ENCODE assay signal across 1 cellular context in the genomic region with DNA sequence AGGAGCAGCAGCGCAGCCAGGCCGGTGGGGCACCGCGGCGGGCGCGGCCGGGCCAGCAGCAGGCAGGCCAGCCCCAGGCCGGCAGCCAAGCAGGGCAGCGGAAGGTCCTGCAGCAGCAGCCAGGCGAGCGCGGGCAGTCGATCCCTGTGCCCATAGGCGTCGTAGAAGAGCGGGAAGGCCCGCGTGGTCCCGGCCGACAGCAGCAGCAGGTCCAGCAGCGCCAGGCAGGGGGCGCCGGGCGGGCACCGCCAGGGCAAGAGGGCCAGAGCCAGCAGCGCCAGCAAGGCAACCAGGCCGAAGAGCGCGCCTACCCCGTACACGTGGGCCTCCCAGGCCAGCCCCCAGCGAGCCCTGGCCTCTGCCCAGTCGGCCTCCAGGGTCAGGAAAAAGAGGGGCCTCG.
A peak's percentile ranks its signal among the peaks of the same experiment; 100 is the strongest.
TF ChIP-seq lines count a peak whose summit lies in the region.

No MANE protein-coding gene starts in this region.

TF ChIP-seq in WTC11, 78 proteins besides CTCF, POLR2A, EP300 and RAD21 (continued from another document and continues in another):
- TF ChIP-seq, protein P1, sequence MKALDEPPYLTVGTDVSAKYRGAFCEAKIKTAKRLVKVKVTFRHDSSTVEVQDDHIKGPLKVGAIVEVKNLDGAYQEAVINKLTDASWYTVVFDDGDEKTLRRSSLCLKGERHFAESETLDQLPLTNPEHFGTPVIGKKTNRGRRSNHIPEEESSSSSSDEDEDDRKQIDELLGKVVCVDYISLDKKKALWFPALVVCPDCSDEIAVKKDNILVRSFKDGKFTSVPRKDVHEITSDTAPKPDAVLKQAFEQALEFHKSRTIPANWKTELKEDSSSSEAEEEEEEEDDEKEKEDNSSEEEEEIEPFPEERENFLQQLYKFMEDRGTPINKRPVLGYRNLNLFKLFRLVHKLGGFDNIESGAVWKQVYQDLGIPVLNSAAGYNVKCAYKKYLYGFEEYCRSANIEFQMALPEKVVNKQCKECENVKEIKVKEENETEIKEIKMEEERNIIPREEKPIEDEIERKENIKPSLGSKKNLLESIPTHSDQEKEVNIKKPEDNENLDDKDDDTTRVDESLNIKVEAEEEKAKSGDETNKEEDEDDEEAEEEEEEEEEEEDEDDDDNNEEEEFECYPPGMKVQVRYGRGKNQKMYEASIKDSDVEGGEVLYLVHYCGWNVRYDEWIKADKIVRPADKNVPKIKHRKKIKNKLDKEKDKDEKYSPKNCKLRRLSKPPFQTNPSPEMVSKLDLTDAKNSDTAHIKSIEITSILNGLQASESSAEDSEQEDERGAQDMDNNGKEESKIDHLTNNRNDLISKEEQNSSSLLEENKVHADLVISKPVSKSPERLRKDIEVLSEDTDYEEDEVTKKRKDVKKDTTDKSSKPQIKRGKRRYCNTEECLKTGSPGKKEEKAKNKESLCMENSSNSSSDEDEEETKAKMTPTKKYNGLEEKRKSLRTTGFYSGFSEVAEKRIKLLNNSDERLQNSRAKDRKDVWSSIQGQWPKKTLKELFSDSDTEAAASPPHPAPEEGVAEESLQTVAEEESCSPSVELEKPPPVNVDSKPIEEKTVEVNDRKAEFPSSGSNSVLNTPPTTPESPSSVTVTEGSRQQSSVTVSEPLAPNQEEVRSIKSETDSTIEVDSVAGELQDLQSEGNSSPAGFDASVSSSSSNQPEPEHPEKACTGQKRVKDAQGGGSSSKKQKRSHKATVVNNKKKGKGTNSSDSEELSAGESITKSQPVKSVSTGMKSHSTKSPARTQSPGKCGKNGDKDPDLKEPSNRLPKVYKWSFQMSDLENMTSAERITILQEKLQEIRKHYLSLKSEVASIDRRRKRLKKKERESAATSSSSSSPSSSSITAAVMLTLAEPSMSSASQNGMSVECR (CRISPR knock-in tag; IDR thresholded peaks at IDR 0.05; ENCODE audit: borderline replicate concordance), result peak; percentile 93
- TF ChIP-seq, protein P2, sequence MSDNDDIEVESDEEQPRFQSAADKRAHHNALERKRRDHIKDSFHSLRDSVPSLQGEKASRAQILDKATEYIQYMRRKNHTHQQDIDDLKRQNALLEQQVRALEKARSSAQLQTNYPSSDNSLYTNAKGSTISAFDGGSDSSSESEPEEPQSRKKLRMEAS (CRISPR knock-in tag; IDR thresholded peaks at IDR 0.05), result peak; percentile 99
- TF ChIP-seq ATF1 (CRISPR knock-in tag; IDR thresholded peaks at IDR 0.05) (peak; percentile 92), HMGA2 (CRISPR knock-in tag; IDR thresholded peaks at IDR 0.05) (no peak), GTF2I (CRISPR knock-in tag; conservative IDR thresholded peaks at IDR 0.05) (no peak), ZNF671 (CRISPR knock-in tag; IDR thresholded peaks at IDR 0.05) (no peak), FOXK1 (CRISPR knock-in tag; IDR thresholded peaks at IDR 0.05) (peak; percentile 93), JAZF1 (CRISPR knock-in tag; IDR thresholded peaks at IDR 0.05) (no peak), ZNF416 (CRISPR knock-in tag; IDR thresholded peaks at IDR 0.05) (no peak), CREM (CRISPR knock-in tag; IDR thresholded peaks at IDR 0.05) (peak; percentile 87), ELF4 (CRISPR knock-in tag; IDR thresholded peaks at IDR 0.05; ENCODE audit: low read depth) (peak; percentile 87), SMAD3 (CRISPR knock-in tag; IDR thresholded peaks at IDR 0.05; ENCODE audit: borderline replicate concordance) (peak; percentile 84), ZNF232 (CRISPR knock-in tag; IDR thresholded peaks at IDR 0.05) (peak; percentile 87), TP53 (CRISPR knock-in tag; IDR thresholded peaks at IDR 0.05) (peak; percentile 97), ZNF263 (CRISPR knock-in tag; IDR thresholded peaks at IDR 0.05; ENCODE audit: low read depth) (no peak), IRF2 (CRISPR knock-in tag; IDR thresholded peaks at IDR 0.05; ENCODE audit: borderline replicate concordance, low read depth) (no peak; the same call in 1 of the 2 replicates), FOXP1 (CRISPR knock-in tag; IDR thresholded peaks at IDR 0.05; ENCODE audit: borderline replicate concordance) (peak; percentile 98), MYBL2 (CRISPR knock-in tag; IDR thresholded peaks at IDR 0.05) (peak; percentile 86), OVOL2 (CRISPR knock-in tag; IDR thresholded peaks at IDR 0.05; ENCODE audit: borderline replicate concordance) (no peak), ZNF121 (CRISPR knock-in tag; IDR thresholded peaks at IDR 0.05) (peak; percentile 66), MXD4 (CRISPR knock-in tag; IDR thresholded peaks at IDR 0.05; ENCODE audit: borderline replicate concordance) (no peak)
- TF ChIP-seq, protein P3, sequence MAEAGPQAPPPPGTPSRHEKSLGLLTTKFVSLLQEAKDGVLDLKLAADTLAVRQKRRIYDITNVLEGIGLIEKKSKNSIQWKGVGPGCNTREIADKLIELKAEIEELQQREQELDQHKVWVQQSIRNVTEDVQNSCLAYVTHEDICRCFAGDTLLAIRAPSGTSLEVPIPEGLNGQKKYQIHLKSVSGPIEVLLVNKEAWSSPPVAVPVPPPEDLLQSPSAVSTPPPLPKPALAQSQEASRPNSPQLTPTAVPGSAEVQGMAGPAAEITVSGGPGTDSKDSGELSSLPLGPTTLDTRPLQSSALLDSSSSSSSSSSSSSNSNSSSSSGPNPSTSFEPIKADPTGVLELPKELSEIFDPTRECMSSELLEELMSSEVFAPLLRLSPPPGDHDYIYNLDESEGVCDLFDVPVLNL (CRISPR knock-in tag; IDR thresholded peaks at IDR 0.05; ENCODE audit: borderline replicate concordance, low read depth), result peak; percentile 80; the same call in 1 of the 2 replicates
- TF ChIP-seq, protein P4, sequence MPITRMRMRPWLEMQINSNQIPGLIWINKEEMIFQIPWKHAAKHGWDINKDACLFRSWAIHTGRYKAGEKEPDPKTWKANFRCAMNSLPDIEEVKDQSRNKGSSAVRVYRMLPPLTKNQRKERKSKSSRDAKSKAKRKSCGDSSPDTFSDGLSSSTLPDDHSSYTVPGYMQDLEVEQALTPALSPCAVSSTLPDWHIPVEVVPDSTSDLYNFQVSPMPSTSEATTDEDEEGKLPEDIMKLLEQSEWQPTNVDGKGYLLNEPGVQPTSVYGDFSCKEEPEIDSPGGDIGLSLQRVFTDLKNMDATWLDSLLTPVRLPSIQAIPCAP (CRISPR knock-in tag; IDR thresholded peaks at IDR 0.05), result peak; percentile 95; the same call in 1 of the 2 replicates
- TF ChIP-seq, protein P5, sequence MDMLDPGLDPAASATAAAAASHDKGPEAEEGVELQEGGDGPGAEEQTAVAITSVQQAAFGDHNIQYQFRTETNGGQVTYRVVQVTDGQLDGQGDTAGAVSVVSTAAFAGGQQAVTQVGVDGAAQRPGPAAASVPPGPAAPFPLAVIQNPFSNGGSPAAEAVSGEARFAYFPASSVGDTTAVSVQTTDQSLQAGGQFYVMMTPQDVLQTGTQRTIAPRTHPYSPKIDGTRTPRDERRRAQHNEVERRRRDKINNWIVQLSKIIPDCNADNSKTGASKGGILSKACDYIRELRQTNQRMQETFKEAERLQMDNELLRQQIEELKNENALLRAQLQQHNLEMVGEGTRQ (CRISPR knock-in tag; IDR thresholded peaks at IDR 0.05), result peak; percentile 53
- TF ChIP-seq, protein P6, sequence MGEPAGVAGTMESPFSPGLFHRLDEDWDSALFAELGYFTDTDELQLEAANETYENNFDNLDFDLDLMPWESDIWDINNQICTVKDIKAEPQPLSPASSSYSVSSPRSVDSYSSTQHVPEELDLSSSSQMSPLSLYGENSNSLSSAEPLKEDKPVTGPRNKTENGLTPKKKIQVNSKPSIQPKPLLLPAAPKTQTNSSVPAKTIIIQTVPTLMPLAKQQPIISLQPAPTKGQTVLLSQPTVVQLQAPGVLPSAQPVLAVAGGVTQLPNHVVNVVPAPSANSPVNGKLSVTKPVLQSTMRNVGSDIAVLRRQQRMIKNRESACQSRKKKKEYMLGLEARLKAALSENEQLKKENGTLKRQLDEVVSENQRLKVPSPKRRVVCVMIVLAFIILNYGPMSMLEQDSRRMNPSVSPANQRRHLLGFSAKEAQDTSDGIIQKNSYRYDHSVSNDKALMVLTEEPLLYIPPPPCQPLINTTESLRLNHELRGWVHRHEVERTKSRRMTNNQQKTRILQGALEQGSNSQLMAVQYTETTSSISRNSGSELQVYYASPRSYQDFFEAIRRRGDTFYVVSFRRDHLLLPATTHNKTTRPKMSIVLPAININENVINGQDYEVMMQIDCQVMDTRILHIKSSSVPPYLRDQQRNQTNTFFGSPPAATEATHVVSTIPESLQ (CRISPR knock-in tag; IDR thresholded peaks at IDR 0.05), result no peak
- TF ChIP-seq, protein P7, sequence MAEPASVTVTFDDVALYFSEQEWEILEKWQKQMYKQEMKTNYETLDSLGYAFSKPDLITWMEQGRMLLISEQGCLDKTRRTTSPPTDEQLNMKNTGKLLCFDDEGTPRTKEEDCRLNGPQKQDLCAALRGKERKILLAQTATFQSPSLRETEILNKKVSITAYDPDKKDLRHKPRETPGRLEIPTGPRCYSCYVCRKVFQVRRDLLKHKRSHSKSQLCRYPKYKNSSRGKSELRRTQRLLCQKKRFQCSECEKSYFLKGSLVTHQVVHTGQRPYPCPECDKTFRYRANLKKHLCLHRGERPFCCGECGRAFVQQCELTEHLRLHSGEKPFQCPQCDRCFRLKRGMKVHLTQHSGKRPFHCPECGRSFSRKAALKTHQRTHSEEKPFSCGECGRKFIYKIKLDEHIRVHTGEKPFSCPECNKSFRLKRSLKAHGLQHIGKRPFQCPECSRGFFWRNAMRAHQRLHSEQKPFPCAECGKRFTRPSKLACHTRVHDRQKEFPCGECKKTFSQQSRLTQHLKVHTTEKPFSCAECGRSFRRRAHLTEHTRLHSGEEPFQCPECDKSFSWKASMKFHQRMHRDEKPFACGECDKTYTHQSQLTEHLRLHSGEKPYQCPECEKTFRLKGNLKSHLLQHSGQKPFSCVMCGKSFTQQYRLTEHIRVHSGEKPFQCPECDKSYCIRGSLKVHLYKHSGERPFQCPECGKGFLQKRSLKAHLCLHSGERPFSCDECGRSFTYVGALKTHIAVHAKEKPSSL (CRISPR knock-in tag; conservative IDR thresholded peaks at IDR 0.05), result no peak
- TF ChIP-seq, protein P8, sequence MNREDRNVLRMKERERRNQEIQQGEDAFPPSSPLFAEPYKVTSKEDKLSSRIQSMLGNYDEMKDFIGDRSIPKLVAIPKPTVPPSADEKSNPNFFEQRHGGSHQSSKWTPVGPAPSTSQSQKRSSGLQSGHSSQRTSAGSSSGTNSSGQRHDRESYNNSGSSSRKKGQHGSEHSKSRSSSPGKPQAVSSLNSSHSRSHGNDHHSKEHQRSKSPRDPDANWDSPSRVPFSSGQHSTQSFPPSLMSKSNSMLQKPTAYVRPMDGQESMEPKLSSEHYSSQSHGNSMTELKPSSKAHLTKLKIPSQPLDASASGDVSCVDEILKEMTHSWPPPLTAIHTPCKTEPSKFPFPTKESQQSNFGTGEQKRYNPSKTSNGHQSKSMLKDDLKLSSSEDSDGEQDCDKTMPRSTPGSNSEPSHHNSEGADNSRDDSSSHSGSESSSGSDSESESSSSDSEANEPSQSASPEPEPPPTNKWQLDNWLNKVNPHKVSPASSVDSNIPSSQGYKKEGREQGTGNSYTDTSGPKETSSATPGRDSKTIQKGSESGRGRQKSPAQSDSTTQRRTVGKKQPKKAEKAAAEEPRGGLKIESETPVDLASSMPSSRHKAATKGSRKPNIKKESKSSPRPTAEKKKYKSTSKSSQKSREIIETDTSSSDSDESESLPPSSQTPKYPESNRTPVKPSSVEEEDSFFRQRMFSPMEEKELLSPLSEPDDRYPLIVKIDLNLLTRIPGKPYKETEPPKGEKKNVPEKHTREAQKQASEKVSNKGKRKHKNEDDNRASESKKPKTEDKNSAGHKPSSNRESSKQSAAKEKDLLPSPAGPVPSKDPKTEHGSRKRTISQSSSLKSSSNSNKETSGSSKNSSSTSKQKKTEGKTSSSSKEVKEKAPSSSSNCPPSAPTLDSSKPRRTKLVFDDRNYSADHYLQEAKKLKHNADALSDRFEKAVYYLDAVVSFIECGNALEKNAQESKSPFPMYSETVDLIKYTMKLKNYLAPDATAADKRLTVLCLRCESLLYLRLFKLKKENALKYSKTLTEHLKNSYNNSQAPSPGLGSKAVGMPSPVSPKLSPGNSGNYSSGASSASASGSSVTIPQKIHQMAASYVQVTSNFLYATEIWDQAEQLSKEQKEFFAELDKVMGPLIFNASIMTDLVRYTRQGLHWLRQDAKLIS (CRISPR knock-in tag; IDR thresholded peaks at IDR 0.05; ENCODE audit: borderline replicate concordance), result peak; percentile 89; the same call in 1 of the 2 replicates
- TF ChIP-seq, protein P9, sequence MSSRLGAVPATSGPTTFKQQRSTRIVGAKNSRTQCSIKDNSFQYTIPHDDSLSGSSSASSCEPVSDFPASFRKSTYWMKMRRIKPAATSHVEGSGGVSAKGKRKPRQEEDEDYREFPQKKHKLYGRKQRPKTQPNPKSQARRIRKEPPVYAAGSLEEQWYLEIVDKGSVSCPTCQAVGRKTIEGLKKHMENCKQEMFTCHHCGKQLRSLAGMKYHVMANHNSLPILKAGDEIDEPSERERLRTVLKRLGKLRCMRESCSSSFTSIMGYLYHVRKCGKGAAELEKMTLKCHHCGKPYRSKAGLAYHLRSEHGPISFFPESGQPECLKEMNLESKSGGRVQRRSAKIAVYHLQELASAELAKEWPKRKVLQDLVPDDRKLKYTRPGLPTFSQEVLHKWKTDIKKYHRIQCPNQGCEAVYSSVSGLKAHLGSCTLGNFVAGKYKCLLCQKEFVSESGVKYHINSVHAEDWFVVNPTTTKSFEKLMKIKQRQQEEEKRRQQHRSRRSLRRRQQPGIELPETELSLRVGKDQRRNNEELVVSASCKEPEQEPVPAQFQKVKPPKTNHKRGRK (CRISPR knock-in tag; IDR thresholded peaks at IDR 0.05; ENCODE audit: borderline replicate concordance), result no peak
- TF ChIP-seq, protein P10, sequence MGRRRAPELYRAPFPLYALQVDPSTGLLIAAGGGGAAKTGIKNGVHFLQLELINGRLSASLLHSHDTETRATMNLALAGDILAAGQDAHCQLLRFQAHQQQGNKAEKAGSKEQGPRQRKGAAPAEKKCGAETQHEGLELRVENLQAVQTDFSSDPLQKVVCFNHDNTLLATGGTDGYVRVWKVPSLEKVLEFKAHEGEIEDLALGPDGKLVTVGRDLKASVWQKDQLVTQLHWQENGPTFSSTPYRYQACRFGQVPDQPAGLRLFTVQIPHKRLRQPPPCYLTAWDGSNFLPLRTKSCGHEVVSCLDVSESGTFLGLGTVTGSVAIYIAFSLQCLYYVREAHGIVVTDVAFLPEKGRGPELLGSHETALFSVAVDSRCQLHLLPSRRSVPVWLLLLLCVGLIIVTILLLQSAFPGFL (CRISPR knock-in tag; IDR thresholded peaks at IDR 0.05; ENCODE audit: borderline replicate concordance), result 0 out of 2 replicates have a peak, but pooled peaks have one; percentile 74
- TF ChIP-seq, protein P11, sequence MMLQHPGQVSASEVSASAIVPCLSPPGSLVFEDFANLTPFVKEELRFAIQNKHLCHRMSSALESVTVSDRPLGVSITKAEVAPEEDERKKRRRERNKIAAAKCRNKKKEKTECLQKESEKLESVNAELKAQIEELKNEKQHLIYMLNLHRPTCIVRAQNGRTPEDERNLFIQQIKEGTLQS (CRISPR knock-in tag; conservative IDR thresholded peaks at IDR 0.05), result no peak
- TF ChIP-seq, protein P12, sequence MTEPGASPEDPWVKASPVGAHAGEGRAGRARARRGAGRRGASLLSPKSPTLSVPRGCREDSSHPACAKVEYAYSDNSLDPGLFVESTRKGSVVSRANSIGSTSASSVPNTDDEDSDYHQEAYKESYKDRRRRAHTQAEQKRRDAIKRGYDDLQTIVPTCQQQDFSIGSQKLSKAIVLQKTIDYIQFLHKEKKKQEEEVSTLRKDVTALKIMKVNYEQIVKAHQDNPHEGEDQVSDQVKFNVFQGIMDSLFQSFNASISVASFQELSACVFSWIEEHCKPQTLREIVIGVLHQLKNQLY (CRISPR knock-in tag; IDR thresholded peaks at IDR 0.05), result peak; percentile 59; the same call in 1 of the 2 replicates
- TF ChIP-seq, protein P13, sequence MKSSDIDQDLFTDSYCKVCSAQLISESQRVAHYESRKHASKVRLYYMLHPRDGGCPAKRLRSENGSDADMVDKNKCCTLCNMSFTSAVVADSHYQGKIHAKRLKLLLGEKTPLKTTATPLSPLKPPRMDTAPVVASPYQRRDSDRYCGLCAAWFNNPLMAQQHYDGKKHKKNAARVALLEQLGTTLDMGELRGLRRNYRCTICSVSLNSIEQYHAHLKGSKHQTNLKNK (CRISPR knock-in tag; IDR thresholded peaks at IDR 0.05), result no peak
